2 cellular contexts compared by ENCODE assay signal in genomic region chr9:72592501-72593403, GRCh38.
TF ChIP-seq lines count a peak whose summit lies in the region.

No MANE protein-coding gene starts in this region.

TF ChIP-seq in A549, 52 proteins besides CTCF, POLR2A, EP300 and RAD21 (continued from another document):
- TF ChIP-seq HMGXB4 (CRISPR knock-in tag; IDR thresholded peaks at IDR 0.05; ENCODE audit: borderline replicate concordance): no peak
- TF ChIP-seq ZNF302 (CRISPR knock-in tag; IDR thresholded peaks at IDR 0.05): no peak
- no peak for TF ChIP-seq CHD2 (IDR thresholded peaks at IDR 0.05; ENCODE audit: low read length, partially characterized antibody)
TF ChIP-seq in A549: peak in this region for 2.

TF ChIP-seq in H1, 55 proteins besides CTCF, POLR2A, EP300 and RAD21 (continued from another document):
- TF ChIP-seq CHD7 (IDR thresholded peaks at IDR 0.05; ENCODE audit: insufficient replicate concordance, low read length) (no peak), KDM5A (IDR thresholded peaks at IDR 0.05; ENCODE audit: low read length) (no peak)
TF ChIP-seq in H1: peak in this region for 1.
